1 cellular context compared by ENCODE assay signal in the genomic region with DNA sequence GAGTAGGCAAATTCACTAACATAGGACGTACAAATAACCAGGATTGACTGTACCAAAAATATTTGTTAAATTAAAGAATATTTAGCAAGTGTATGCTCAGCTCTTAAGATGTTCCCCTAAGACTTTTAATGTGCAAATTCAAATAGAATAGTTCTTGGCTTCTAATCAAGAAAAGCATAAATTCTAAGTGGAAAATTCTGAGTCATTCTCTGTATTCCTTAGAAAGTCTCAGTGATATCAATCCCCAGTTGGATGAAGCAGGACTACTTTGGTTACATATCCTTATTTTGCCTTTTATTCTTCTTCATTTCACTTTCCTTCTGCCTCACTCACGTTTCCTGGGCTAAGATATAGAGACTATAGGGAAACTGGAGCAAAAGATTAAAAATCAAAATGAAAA.
TF ChIP-seq lines count a peak whose summit lies in the region.

No MANE protein-coding gene starts in this region.

TF ChIP-seq in IMR-90, 13 proteins besides CTCF, POLR2A, EP300 and RAD21 (continued from another document):
- TF ChIP-seq, protein P1, sequence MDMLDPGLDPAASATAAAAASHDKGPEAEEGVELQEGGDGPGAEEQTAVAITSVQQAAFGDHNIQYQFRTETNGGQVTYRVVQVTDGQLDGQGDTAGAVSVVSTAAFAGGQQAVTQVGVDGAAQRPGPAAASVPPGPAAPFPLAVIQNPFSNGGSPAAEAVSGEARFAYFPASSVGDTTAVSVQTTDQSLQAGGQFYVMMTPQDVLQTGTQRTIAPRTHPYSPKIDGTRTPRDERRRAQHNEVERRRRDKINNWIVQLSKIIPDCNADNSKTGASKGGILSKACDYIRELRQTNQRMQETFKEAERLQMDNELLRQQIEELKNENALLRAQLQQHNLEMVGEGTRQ (IDR thresholded peaks at IDR 0.05; ENCODE audit: low read depth, low read length), result no peak
TF ChIP-seq in IMR-90: peak in this region for 0.
